7 cellular contexts compared by ENCODE assay signal in the genomic region with DNA sequence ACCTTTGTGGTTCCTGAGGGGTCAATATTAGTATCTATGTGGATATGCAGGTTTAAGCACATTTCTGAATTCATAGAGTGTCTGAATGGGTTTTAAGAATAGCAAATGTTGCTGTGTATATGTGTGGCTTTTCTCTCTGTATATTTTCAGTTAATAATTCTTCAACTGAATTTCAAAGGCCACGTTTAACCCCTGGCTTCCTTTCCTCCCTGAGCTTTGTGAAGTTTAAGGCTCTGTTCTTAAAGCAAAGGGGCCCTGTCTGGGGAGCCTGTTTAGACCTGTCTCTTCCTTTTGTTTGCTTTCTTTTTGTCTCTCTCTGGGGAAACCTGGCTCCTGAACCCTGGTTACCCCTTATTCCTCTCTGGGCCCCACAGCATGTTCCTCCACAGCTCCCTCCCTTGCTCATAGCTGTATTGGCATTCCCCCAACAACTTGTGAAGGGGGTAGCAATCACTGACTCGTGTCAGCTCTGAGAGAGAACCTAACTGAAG.
DNase-seq lines count a peak whose midpoint lies in the region; ATAC-seq and TF ChIP-seq lines count a peak whose summit lies in the region.

No MANE protein-coding gene starts in this region.

- ATAC-seq in GM19467 (IDR thresholded peaks at IDR 0.05; ENCODE audit: unreplicated experiment) (peak; percentile 72), HG03060 (IDR thresholded peaks at IDR 0.05; ENCODE audit: low read depth, unreplicated experiment) (peak; percentile 52), mucosa of descending colon (no peak)

- peak overlapping the region; percentile 12 for H2AFZ ChIP-seq in mammary epithelial cell (ENCODE audit: low read depth, low read length)

- DNase-seq in mammary epithelial cell (peak; percentile 75), renal cortical epithelial cell (ENCODE audit: low read depth) (peak; percentile 81), amniotic stem cell (lab: John Stamatoyannopoulos, UW) (no peak), NCI-H2029 treated with DMSO at 0.1 percent for 48 hours (lab: John Stamatoyannopoulos, UW) (no peak), mucosa of descending colon (no peak)

- H3K9ac ChIP-seq in mammary epithelial cell (ENCODE audit: insufficient read depth, low read length) = peak overlapping the region; percentile 6

- intact Hi-C loops in mammary epithelial cell (cut with micrococcal nuclease) = loop anchor here (5.0 kb wide), 1 partner anchor 143 kb away; no protein-coding TSS in a partner anchor
- intact Hi-C loops in mucosa of descending colon (cut with DNase I, micrococcal nuclease) = no loop called here

- peaks cover 21% of the 10 kb centered on the region for H3K4me1 ChIP-seq in mammary epithelial cell (ENCODE audit: insufficient read depth, low read length)
- H3K4me1 ChIP-seq in mucosa of descending colon (ENCODE audit: low read depth) = no peaks in the 10 kb centered on the region

- dilution Hi-C loops in mammary epithelial cell (cut with HindIII; ENCODE audit: low sequenced_read_pairs) = no loop called here

- no peaks in the 10 kb centered on the region for H3K27me3 ChIP-seq in mammary epithelial cell (ENCODE audit: insufficient read depth, low read length)

- peak overlapping the region; percentile 53 for H3K27ac ChIP-seq in mammary epithelial cell (ENCODE audit: insufficient read depth, low read depth, low read length)

- 4% methylated on average over 2 of the region's 2 CpGs for whole genome bisulfite sequencing in mammary epithelial cell (ENCODE audit: low coverage, missing lambda C conversion rate)

- peak overlapping the region; percentile 33 for H3K4me2 ChIP-seq in mammary epithelial cell (ENCODE audit: insufficient read depth, low read depth, low read length)

- no peaks in the 10 kb centered on the region for H4K20me1 ChIP-seq in mammary epithelial cell (ENCODE audit: insufficient read depth, low read length)

- H3K36me3 ChIP-seq in mammary epithelial cell (ENCODE audit: insufficient read depth, low read length) (no peaks in the 10 kb centered on the region), mucosa of descending colon (ENCODE audit: low read depth) (no peaks in the 10 kb centered on the region)

- in situ Hi-C loops in mammary epithelial cell (cut with MboI; ENCODE audit: low sequenced_read_pairs in 2 of 2) = no loop called here

- H3K79me2 ChIP-seq in mammary epithelial cell (ENCODE audit: insufficient read depth, low read length) = no peaks in the 10 kb centered on the region

- CTCF ChIA-PET in mammary epithelial cell (lab: Charles Lee; ENCODE audit: low non-redundant PET) = no interaction called here

- H3K4me3 ChIP-seq in mammary epithelial cell (replicated peaks in 1 of 3; ENCODE audit: insufficient read depth in 1 of 3, low read depth in 2 of 3, low read length in 3 of 3) (no peak overlapping the region), mucosa of descending colon (no peak overlapping the region)

- TF ChIP-seq CTCF in mammary epithelial cell (conservative IDR thresholded peaks at IDR 0.05 in 1 of 2, IDR thresholded peaks at IDR 0.05 in 1 of 2; ENCODE audit: extremely low read depth in 1 of 2, insufficient read depth in 1 of 2, low read depth in 1 of 2, low read length in 2 of 2) (no peak), mucosa of descending colon (IDR thresholded peaks at IDR 0.05) (no peak)

- no TSS peak for BruUV-seq in mammary epithelial cell (replicated peaks; lab: Mats Ljungman, UMichigan)

- no peaks in the 10 kb centered on the region for H3K9me3 ChIP-seq in mammary epithelial cell (replicated peaks; ENCODE audit: insufficient read depth, low read length)
- H3K9me3 ChIP-seq in mucosa of descending colon = no peaks in the 10 kb centered on the region

Comparison
In these comparisons a context has a peak if more than half of its experiments do, and no peak if none do; other contexts are left out.
1. DNase-seq: peak in mammary epithelial cell (single experiment) and renal cortical epithelial cell (single experiment); none in amniotic stem cell (single experiment), NCI-H2029 treated with DMSO at 0.1 percent for 48 hours (single experiment) and mucosa of descending colon (0 of 3).